14 cellular contexts compared by ENCODE assay signal in genomic region chr1:53362270-53362669, GRCh38.
"Had no signal": no experiment of that assay in that cellular context is flagged by ENCODE, and none has a peak within 500 bp of the region (broad histone marks: within the 10 kb centered on the region; RNA-seq: fewer than 3 reads in every experiment).

No MANE protein-coding gene starts in this region.

- H3K36me3 ChIP-seq: left lung, right atrium auricular region, SJCRH30, upper lobe of left lung had no signal

- DNase-seq: activated CD4-positive, alpha-beta T cell treated with anti-CD3 and anti-CD28 coated beads for 36 hours; activated CD8-positive, alpha-beta T cell treated with anti-CD3 and anti-CD28 coated beads for 36 hours; activated T-cell treated with anti-CD3 and anti-CD28 coated beads for 4 hours; amygdala; SJCRH30; stimulated activated CD4-positive, alpha-beta T cell treated with anti-CD3 and anti-CD28 coated beads, Interleukin-1b, Interleukin-23, amount 100 ng/mL, for 48 hours; stimulated activated naive B cell treated with anti-CD40 and anti-IgM and Interleukin-4, amounts not matched to agents 10 μg/mL and 1 μg/mL and 100 μg/mL, for 72 hours had no signal

- H3K9me3 Mint-ChIP-seq: activated naive CD4-positive, alpha-beta T cell treated with anti-CD3 and anti-CD28 coated beads, Interleukin-2, amount 50 U/mL, for 24 hours; activated T-helper 17 cell treated with anti-CD3 and anti-CD28 coated beads, Interleukin-2, amount 50 U/mL, for 72 hours; memory B cell; stimulated activated naive B cell treated with anti-CD40 and anti-IgM and Interleukin-4, amounts not matched to agents 10 μg/mL and 1 μg/mL and 100 μg/mL, for 72 hours had no signal

- H3K9me3 ChIP-seq: SJCRH30 had no signal

- H3K27ac Mint-ChIP-seq: activated CD4-positive, alpha-beta T cell treated with anti-CD3 and anti-CD28 coated beads for 36 hours; activated CD8-positive, alpha-beta T cell treated with anti-CD3 and anti-CD28 coated beads for 36 hours; activated naive CD4-positive, alpha-beta T cell treated with anti-CD3 and anti-CD28 coated beads, Interleukin-2, amount 50 U/mL, for 24 hours; activated T-helper 17 cell treated with anti-CD3 and anti-CD28 coated beads, Interleukin-2, amount 50 U/mL, for 72 hours; memory B cell; stimulated activated naive B cell treated with anti-CD40 and anti-IgM and Interleukin-4, amounts not matched to agents 10 μg/mL and 1 μg/mL and 100 μg/mL, for 72 hours had no signal

- H3K4me1 Mint-ChIP-seq: activated T-helper 17 cell treated with anti-CD3 and anti-CD28 coated beads, Interleukin-2, amount 50 U/mL, for 72 hours had no signal

- H3K4me3 ChIP-seq: left lung, right atrium auricular region, SJCRH30, upper lobe of left lung had no signal

- H3K36me3 Mint-ChIP-seq: activated naive CD4-positive, alpha-beta T cell treated with anti-CD3 and anti-CD28 coated beads, Interleukin-2, amount 50 U/mL, for 24 hours; brain had no signal

- H3K27ac ChIP-seq: left lung, right atrium auricular region, SJCRH30, upper lobe of left lung had no signal

- H3K4me3 Mint-ChIP-seq: activated CD4-positive, alpha-beta T cell treated with anti-CD3 and anti-CD28 coated beads for 36 hours; activated CD8-positive, alpha-beta T cell treated with anti-CD3 and anti-CD28 coated beads for 36 hours; activated naive CD4-positive, alpha-beta T cell treated with anti-CD3 and anti-CD28 coated beads, Interleukin-2, amount 50 U/mL, for 24 hours; activated T-helper 17 cell treated with anti-CD3 and anti-CD28 coated beads, Interleukin-2, amount 50 U/mL, for 72 hours; brain; memory B cell; stimulated activated naive B cell treated with anti-CD40 and anti-IgM and Interleukin-4, amounts not matched to agents 10 μg/mL and 1 μg/mL and 100 μg/mL, for 72 hours had no signal

- H3K27me3 Mint-ChIP-seq: activated CD4-positive, alpha-beta T cell treated with anti-CD3 and anti-CD28 coated beads for 36 hours; activated CD8-positive, alpha-beta T cell treated with anti-CD3 and anti-CD28 coated beads for 36 hours; activated naive CD4-positive, alpha-beta T cell treated with anti-CD3 and anti-CD28 coated beads, Interleukin-2, amount 50 U/mL, for 24 hours; activated T-helper 17 cell treated with anti-CD3 and anti-CD28 coated beads, Interleukin-2, amount 50 U/mL, for 72 hours; memory B cell had no signal

- H3K4me1 ChIP-seq: right atrium auricular region, SJCRH30 had no signal

- H3K27me3 ChIP-seq: left lung, right atrium auricular region, upper lobe of left lung had no signal
